ENCODE assay signal across 11 cellular contexts in the genomic region with DNA sequence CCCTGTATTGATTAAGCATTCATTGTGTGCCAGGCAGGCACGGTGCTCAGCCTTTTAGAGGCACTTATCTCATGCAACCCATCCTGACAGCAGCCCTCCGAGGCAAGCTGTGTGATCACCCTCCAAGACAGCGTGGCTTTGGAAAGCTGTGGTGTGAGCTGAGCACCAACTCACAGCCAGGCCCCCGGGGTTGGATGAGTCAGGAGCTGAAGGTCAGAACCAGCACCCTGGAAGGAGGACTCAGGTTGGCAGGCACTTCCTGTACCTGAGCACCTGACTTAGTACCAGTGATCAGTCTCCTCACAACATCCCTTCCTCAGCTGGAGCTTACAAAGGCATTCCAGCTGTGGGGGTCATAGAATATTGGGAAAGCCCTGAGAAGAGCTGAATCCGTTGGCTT. TPM values are rescaled to one million over a fixed set of nuclear protein-coding genes. Genes with fewer than 3 reads are reported as not detected.
A peak's percentile ranks its signal among the peaks of the same experiment; 100 is the strongest.
DNase-seq lines count a peak whose midpoint lies in the region; ATAC-seq, FAIRE-seq and TF ChIP-seq lines count a peak whose summit lies in the region.
"Had no signal": no experiment of that assay in that cellular context is flagged by ENCODE, and none has a peak within 500 bp of the region (broad histone marks: within the 10 kb centered on the region; RNA-seq: fewer than 3 reads in every experiment).

No MANE protein-coding gene starts in this region.

- H3K9ac ChIP-seq in keratinocyte (ENCODE audit: control insufficient read depth, extremely low read depth, insufficient read depth, low read length), result no peak overlapping the region

- H3K27me3 ChIP-seq in CD4-positive, alpha-beta T cell (ENCODE audit: control insufficient read depth, insufficient read depth, low read length), result no peaks in the 10 kb centered on the region
- no peaks in the 10 kb centered on the region for H3K27me3 ChIP-seq in keratinocyte (ENCODE audit: control insufficient read depth, extremely low read depth, insufficient read depth, low read length)
- H3K27me3 ChIP-seq in ovary, result no peaks in the 10 kb centered on the region
- H3K27me3 ChIP-seq: BE2C, cardiac muscle cell had no signal

- dilution Hi-C loops in keratinocyte (cut with MboI; ENCODE audit: extremely low pct_ligation_motif_present, low sequenced_read_pairs), result no loop called here

- no peak overlapping the region for H3K4me3 Mint-ChIP-seq in CD4-positive, alpha-beta T cell
- H3K4me3 Mint-ChIP-seq in activated T-helper 17 cell treated with anti-CD3 and anti-CD28 coated beads, Interleukin-2, amount 50 U/mL, for 72 hours, result peak overlapping the region; percentile 27
- H3K4me3 Mint-ChIP-seq: T-helper 17 cell had no signal

- DNase-seq in CD4-positive, alpha-beta T cell, result no peak
- DNase-seq in HPDE6-E6E7 (ENCODE audit: extremely low spot score) (peak; percentile 58), keratinocyte (ENCODE audit: low read depth, low spot score) (no peak), GM20000 (ENCODE audit: low spot score) (no peak), AG08396 (ENCODE audit: low spot score) (no peak), ovary (no peak)
- DNase-seq: BE2C, T-helper 17 cell had no signal

- no peaks in the 10 kb centered on the region for H3K9me3 Mint-ChIP-seq in CD4-positive, alpha-beta T cell
- H3K9me3 Mint-ChIP-seq in activated T-helper 17 cell treated with anti-CD3 and anti-CD28 coated beads, Interleukin-2, amount 50 U/mL, for 72 hours, result no peaks in the 10 kb centered on the region

- no peaks in the 10 kb centered on the region for H4K20me1 ChIP-seq in keratinocyte (ENCODE audit: control insufficient read depth, extremely low read depth, insufficient read depth, low read length)

- peaks cover 32% of the 10 kb centered on the region for H3K4me1 ChIP-seq in keratinocyte (ENCODE audit: control insufficient read depth, extremely low read depth, insufficient read depth, low read length)
- peaks cover 15% of the 10 kb centered on the region for H3K4me1 ChIP-seq in ovary (ENCODE audit: insufficient read depth)
- H3K4me1 ChIP-seq: BE2C had no signal

- peak overlapping the region; percentile 57 for H3K27ac Mint-ChIP-seq in CD4-positive, alpha-beta T cell
- peak overlapping the region; percentile 80 for H3K27ac Mint-ChIP-seq in activated T-helper 17 cell treated with anti-CD3 and anti-CD28 coated beads, Interleukin-2, amount 50 U/mL, for 72 hours
- H3K27ac Mint-ChIP-seq: T-helper 17 cell had no signal

- H3K27ac ChIP-seq in CD4-positive, alpha-beta T cell (ENCODE audit: low read depth, low read length), result no peak overlapping the region
- H3K27ac ChIP-seq in keratinocyte (ENCODE audit: control insufficient read depth, insufficient read depth, low read length) (no peak overlapping the region), ovary (no peak overlapping the region)
- H3K27ac ChIP-seq: cardiac muscle cell had no signal

- H3K4me1 Mint-ChIP-seq in CD4-positive, alpha-beta T cell (ENCODE audit: low read depth), result peaks cover 74% of the 10 kb centered on the region
- peaks cover 21% of the 10 kb centered on the region for H3K4me1 Mint-ChIP-seq in activated T-helper 17 cell treated with anti-CD3 and anti-CD28 coated beads, Interleukin-2, amount 50 U/mL, for 72 hours

- 80 to 84% (median 80%) methylated on average over 5 of the region's 5 CpGs for WGBS in ovary, 3 donors

- no peak for TF ChIP-seq EP300 in ovary (IDR thresholded peaks at IDR 0.05)

- TF ChIP-seq POLR2A in ovary (IDR thresholded peaks at IDR 0.05), result no peak

- no peaks in the 10 kb centered on the region for H3K9me3 ChIP-seq in CD4-positive, alpha-beta T cell (ENCODE audit: control insufficient read depth, low read length)
- H3K9me3 ChIP-seq in keratinocyte (ENCODE audit: control insufficient read depth, low read depth, low read length), result no peaks in the 10 kb centered on the region
- no peaks in the 10 kb centered on the region for H3K9me3 ChIP-seq in ovary
- H3K9me3 ChIP-seq: BE2C had no signal

- no peak for ATAC-seq in CD4-positive, alpha-beta T cell (ENCODE audit: poor library complexity)
- peak; percentile 88 for ATAC-seq in activated T-helper 17 cell treated with anti-CD3 and anti-CD28 coated beads, Interleukin-2, amount 50 U/mL, for 72 hours (replicated peaks)
- no peak for ATAC-seq in HG03135 (IDR thresholded peaks at IDR 0.05; ENCODE audit: unreplicated experiment)
- ATAC-seq: T-helper 17 cell had no signal

- peaks cover 92% of the 10 kb centered on the region for H3K36me3 Mint-ChIP-seq in CD4-positive, alpha-beta T cell (ENCODE audit: low read depth)
- peaks cover 94% of the 10 kb centered on the region for H3K36me3 Mint-ChIP-seq in activated T-helper 17 cell treated with anti-CD3 and anti-CD28 coated beads, Interleukin-2, amount 50 U/mL, for 72 hours (ENCODE audit: low read depth)

- H3K4me3 ChIP-seq in keratinocyte (ENCODE audit: control insufficient read depth in 2 of 3, extremely low read depth in 1 of 3, insufficient read depth in 2 of 3, low read depth in 1 of 3, low read length in 3 of 3), result no peak overlapping the region
- no peak overlapping the region for H3K4me3 ChIP-seq in ovary
- H3K4me3 ChIP-seq: cardiac muscle cell had no signal

- POLR2A ChIA-PET in CD4-positive, alpha-beta T cell (lab: Charles Lee), result interaction anchor here (1.1 to 2.0 kb wide), 2 partner anchors 8 to 46 kb away, joined by 5 to 9 read pairs; partner anchors contain the start of gene PIK3IP1

- CTCF ChIA-PET in CD4-positive, alpha-beta T cell (lab: Charles Lee), result no interaction called here

- no peaks in the 10 kb centered on the region for H3K79me2 ChIP-seq in keratinocyte (ENCODE audit: control insufficient read depth, insufficient read depth, low read length)

- intact Hi-C loops in CD4-positive, alpha-beta T cell (cut with DNase I, micrococcal nuclease), result no loop called here
- intact Hi-C loops in ovary (cut with DNase I), result no loop called here

- H3K4me2 ChIP-seq in keratinocyte (ENCODE audit: control insufficient read depth, extremely low read depth, insufficient read depth, low read depth, low read length), result peak overlapping the region; percentile 29

- FAIRE-seq in keratinocyte (lab: Jason Lieb, UNC), result peak; percentile 94

- H3K36me3 ChIP-seq in keratinocyte (ENCODE audit: control insufficient read depth in 2 of 2, extremely low read depth in 1 of 2, insufficient read depth in 2 of 2, low read length in 2 of 2) (peaks cover 5 to 13% of the 10 kb centered on the region in 2 experiments), ovary (no peaks in the 10 kb centered on the region)

- no peak overlapping the region for H2AFZ ChIP-seq in keratinocyte (ENCODE audit: control insufficient read depth, low read length)

- TF ChIP-seq CTCF in CD4-positive, alpha-beta T cell (IDR thresholded peaks at IDR 0.05), result no peak
- TF ChIP-seq CTCF in keratinocyte (optimal IDR thresholded peaks at IDR 0.05 in 1 of 3, IDR thresholded peaks at IDR 0.05 in 1 of 3, conservative IDR thresholded peaks at IDR 0.05 in 1 of 3; ENCODE audit: extremely low read depth in 1 of 3, insufficient read depth in 2 of 3, low read length in 3 of 3) (no peak), GM20000 (IDR thresholded peaks at IDR 0.05; ENCODE audit: extremely low read depth, missing control alignments) (no peak), ovary (IDR thresholded peaks at IDR 0.05) (no peak)

- H3K9me1 ChIP-seq in keratinocyte (ENCODE audit: control insufficient read depth, extremely low read depth, insufficient read depth, low read length), result peaks cover 6% of the 10 kb centered on the region

- H3K27me3 Mint-ChIP-seq in CD4-positive, alpha-beta T cell, result no peaks in the 10 kb centered on the region
- H3K27me3 Mint-ChIP-seq in activated T-helper 17 cell treated with anti-CD3 and anti-CD28 coated beads, Interleukin-2, amount 50 U/mL, for 72 hours, result no peaks in the 10 kb centered on the region
- H3K27me3 Mint-ChIP-seq: T-helper 17 cell had no signal

RNA-seq across cellular contexts. Expression of gene PATZ1, which starts 9.0 kb away (rescaled TPM):
- total RNA-seq in CD4-positive, alpha-beta T cell, result 10 to 100 TPM; 54.4 to 58.3 TPM
- total RNA-seq in activated T-helper 17 cell treated with anti-CD3 and anti-CD28 coated beads, Interleukin-2, amount 50 U/mL, for 72 hours, result 10 to 100 TPM; 16.9 to 28.3 TPM
- polyA plus RNA-seq in keratinocyte (2.5 to 5.0 TPM (median 3.4 TPM) in 3 replicates), ovary (10 to 100 TPM; 26.8 to 29.7 TPM)
- polyA plus RNA-seq in keratinocyte (2011; ENCODE audit: low read depth), result 0.52 TPM
- polyA plus RNA-seq in keratinocyte (2011; cell fraction: cytosol; rRNA removed), result 2.4 and 3.2 TPM in 2 replicates
- 5.1 and 6.9 TPM in 2 replicates for polyA plus RNA-seq in keratinocyte (2011; cell fraction: nucleus; rRNA removed)
- 2.0 and 6.1 TPM in 2 replicates for polyA plus RNA-seq in keratinocyte (2012; ENCODE audit: low replicate concordance)
- polyA minus RNA-seq in keratinocyte, result 3.7 to 11.6 TPM (median 5.7 TPM) in 3 replicates
- 8.8 TPM for polyA minus RNA-seq in keratinocyte (2011; cell fraction: cytosol; rRNA and poly(A)+ RNA removed)
- polyA minus RNA-seq in keratinocyte (2011; cell fraction: nucleus; rRNA and poly(A)+ RNA removed), result 3.9 and 6.4 TPM in 2 replicates
- 10 to 100 TPM; 26.3 to 44.5 (median 39.3) TPM for total RNA-seq in ovary

RNA-seq across cellular contexts. Expression of gene PIK3IP1, which starts 44.9 kb away (rescaled TPM):
- 1,000 to 10,000 TPM; 1,063 to 1,072 TPM for total RNA-seq in CD4-positive, alpha-beta T cell
- 10 to 100 TPM; 11.0 to 24.1 TPM for total RNA-seq in activated T-helper 17 cell treated with anti-CD3 and anti-CD28 coated beads, Interleukin-2, amount 50 U/mL, for 72 hours
- polyA plus RNA-seq in keratinocyte, result 13.3 to 25.6 TPM (median 13.9 TPM) in 3 replicates
- 26.2 TPM for polyA plus RNA-seq in keratinocyte (2011; ENCODE audit: low read depth)
- polyA plus RNA-seq in keratinocyte (2011; cell fraction: cytosol; rRNA removed), result 7.2 and 9.9 TPM in 2 replicates
- polyA plus RNA-seq in keratinocyte (2011; cell fraction: nucleus; rRNA removed), result 33.1 and 36.3 TPM in 2 replicates
- polyA plus RNA-seq in keratinocyte (2012; ENCODE audit: low replicate concordance), result 11.0 and 34.9 TPM in 2 replicates
- polyA minus RNA-seq in keratinocyte, result 6.2 to 25.4 TPM (median 10.1 TPM) in 3 replicates
- polyA minus RNA-seq in keratinocyte (2011; cell fraction: cytosol; rRNA and poly(A)+ RNA removed), result 22.3 TPM
- 37.1 and 42.4 TPM in 2 replicates for polyA minus RNA-seq in keratinocyte (2011; cell fraction: nucleus; rRNA and poly(A)+ RNA removed)
- 10 to 100 TPM; 10.8 to 34.2 (median 18.7) TPM for total RNA-seq in ovary
- 10 to 100 TPM; 26.5 to 48.9 TPM for polyA plus RNA-seq in ovary

Comparison
In these comparisons a context has a peak if more than half of its experiments do, and no peak if none do; other contexts are left out.
1. RNA of gene PIK3IP1, which starts 44.9 kb away (total RNA-seq): 1,063 to 1,072 TPM in CD4-positive, alpha-beta T cell; 11.0 to 24.1 TPM in activated T-helper 17 cell treated with anti-CD3 and anti-CD28 coated beads, Interleukin-2, amount 50 U/mL, for 72 hours and 10.8 to 34.2 TPM in ovary; every median in the first group is over 10 times any median in the second.